In genomic region chr1:21162740-21163464, GRCh38 we compare ENCODE assay signal across 28 cellular contexts. TPM values are rescaled to one million over a fixed set of nuclear protein-coding genes. Genes with fewer than 3 reads are reported as not detected.
DNase-seq lines count a peak whose midpoint lies in the region; ATAC-seq and TF ChIP-seq lines count a peak whose summit lies in the region.
"Had no signal": no experiment of that assay in that cellular context is flagged by ENCODE, and none has a peak within 500 bp of the region (broad histone marks: within the 10 kb centered on the region; RNA-seq: fewer than 3 reads in every experiment).

No MANE protein-coding gene starts in this region.

- H3K27ac Mint-ChIP-seq in activated CD4-positive, alpha-beta T cell treated with anti-CD3 and anti-CD28 coated beads, Interleukin-2, amount 10 ng/mL, durations not matched to agents 24 days and 14 days: peak overlapping the region; percentile 41
- no peak overlapping the region for H3K27ac Mint-ChIP-seq in activated CD4-positive, alpha-beta T cell treated with anti-CD3 and anti-CD28 coated beads for 36 hours
- H3K27ac Mint-ChIP-seq in brain: peak overlapping the region in 3 of 5 experiments; percentile 25 to 72 (median 69)
- H3K27ac Mint-ChIP-seq in nephron: peak overlapping the region in 2 of 3 experiments; percentile 3 to 5
- H3K27ac Mint-ChIP-seq: activated naive CD4-positive, alpha-beta T cell treated with anti-CD3 and anti-CD28 coated beads, Interleukin-2, amount 10 ng/mL, durations not matched to agents 7 days and 5 days; activated T-helper 1 cell treated with anti-CD3 and anti-CD28 coated beads, Interleukin-12 subunit alpha, Interleukin-12 subunit beta, Interleukin-2, Interleukin-4 antibody, amounts not matched to agents 30 ng/mL and 10 ng/mL and 1 ng/mL, durations not matched to agents 14 hours and 24 hours and 36 hours; endodermal cell; WTC11 had no signal

- H3K36me3 Mint-ChIP-seq in activated CD4-positive, alpha-beta T cell treated with anti-CD3 and anti-CD28 coated beads, Interleukin-2, amount 10 ng/mL, durations not matched to agents 24 days and 14 days (ENCODE audit: low read depth): peaks cover 48% of the 10 kb centered on the region
- H3K36me3 Mint-ChIP-seq in activated CD4-positive, alpha-beta T cell treated with anti-CD3 and anti-CD28 coated beads for 36 hours (ENCODE audit: low read depth): peaks cover 48% of the 10 kb centered on the region
- H3K36me3 Mint-ChIP-seq in brain (peaks cover 91% of the 10 kb centered on the region), nephron (ENCODE audit: low read depth) (peaks cover 67% of the 10 kb centered on the region)

- no peak overlapping the region for H3K4me3 Mint-ChIP-seq in activated CD4-positive, alpha-beta T cell treated with anti-CD3 and anti-CD28 coated beads, Interleukin-2, amount 10 ng/mL, durations not matched to agents 24 days and 14 days
- no peak overlapping the region for H3K4me3 Mint-ChIP-seq in activated CD4-positive, alpha-beta T cell treated with anti-CD3 and anti-CD28 coated beads for 36 hours
- H3K4me3 Mint-ChIP-seq in brain (no peak overlapping the region), nephron (no peak overlapping the region)
- H3K4me3 Mint-ChIP-seq: activated naive CD4-positive, alpha-beta T cell treated with anti-CD3 and anti-CD28 coated beads, Interleukin-2, amount 10 ng/mL, durations not matched to agents 7 days and 5 days; activated T-helper 1 cell treated with anti-CD3 and anti-CD28 coated beads, Interleukin-12 subunit alpha, Interleukin-12 subunit beta, Interleukin-2, Interleukin-4 antibody, amounts not matched to agents 30 ng/mL and 10 ng/mL and 1 ng/mL, durations not matched to agents 14 hours and 24 hours and 36 hours; CD4-positive, alpha-beta memory T cell; endodermal cell; naive thymus-derived CD8-positive, alpha-beta T cell; WTC11 had no signal

- no peaks in the 10 kb centered on the region for H3K27me3 Mint-ChIP-seq in activated CD4-positive, alpha-beta T cell treated with anti-CD3 and anti-CD28 coated beads, Interleukin-2, amount 10 ng/mL, durations not matched to agents 24 days and 14 days
- H3K27me3 Mint-ChIP-seq in activated CD4-positive, alpha-beta T cell treated with anti-CD3 and anti-CD28 coated beads for 36 hours: no peaks in the 10 kb centered on the region
- no peaks in the 10 kb centered on the region for H3K27me3 Mint-ChIP-seq in brain
- no peaks in the 10 kb centered on the region for H3K27me3 Mint-ChIP-seq in nephron (ENCODE audit: low read depth)
- H3K27me3 Mint-ChIP-seq: activated naive CD4-positive, alpha-beta T cell treated with anti-CD3 and anti-CD28 coated beads, Interleukin-2, amount 10 ng/mL, durations not matched to agents 7 days and 5 days; CD4-positive, alpha-beta memory T cell; naive thymus-derived CD8-positive, alpha-beta T cell had no signal

- intact Hi-C loops in activated CD4-positive, alpha-beta T cell treated with anti-CD3 and anti-CD28 coated beads, Interleukin-2, amount 10 ng/mL, durations not matched to agents 24 days and 14 days (cut with micrococcal nuclease): no loop called here
- intact Hi-C loops in activated CD4-positive, alpha-beta T cell treated with anti-CD3 and anti-CD28 coated beads for 36 hours (cut with DNase I, micrococcal nuclease): no loop called here
- intact Hi-C loops in upper lobe of right lung (cut with DNase I): no loop called here

- H3K27ac ChIP-seq in upper lobe of right lung: no peak overlapping the region
- H3K27ac ChIP-seq: coronary artery, ovary, SJCRH30 had no signal

- TF ChIP-seq CTCF in brain (conservative IDR thresholded peaks at IDR 0.05) (no peak), nephron (IDR thresholded peaks at IDR 0.05; ENCODE audit: unreplicated experiment in 3 of 3) (no peak), upper lobe of right lung (IDR thresholded peaks at IDR 0.05) (no peak)

- DNase-seq in activated CD4-positive, alpha-beta T cell treated with anti-CD3 and anti-CD28 coated beads, Interleukin-2, amount 10 ng/mL, durations not matched to agents 24 days and 14 days: no peak
- DNase-seq in activated CD4-positive, alpha-beta T cell treated with anti-CD3 and anti-CD28 coated beads for 36 hours: no peak
- DNase-seq in upper lobe of right lung: no peak
- DNase-seq in NCI-H187 (lab: John Stamatoyannopoulos, UW): no peak
- no peak for DNase-seq in activated T-cell treated with anti-CD3 and anti-CD28 coated beads, Interleukin-2, amount 50 U/mL, for 48 hours
- DNase-seq: 8988T; activated naive CD4-positive, alpha-beta T cell treated with anti-CD3 and anti-CD28 coated beads, Interleukin-2, amount 10 ng/mL, durations not matched to agents 7 days and 5 days; AML-193; amygdala; CD4-positive, alpha-beta memory T cell; endodermal cell; GOT3; left cardiac atrium; midbrain; naive thymus-derived CD8-positive, alpha-beta T cell; NCI-H1048; NCI-H1694 treated with DMSO at 0.1 percent for 48 hours; NCI-H69; ovary; right cardiac atrium; SJCRH30; stimulated activated CD4-positive, alpha-beta T cell treated with anti-CD3 and anti-CD28 coated beads, Interleukin-2, amount 100 ng/mL, for 48 hours had no signal

- no peaks in the 10 kb centered on the region for H3K27me3 ChIP-seq in upper lobe of right lung
- H3K27me3 ChIP-seq: ovary, SJCRH30 had no signal

- H3K4me3 ChIP-seq in upper lobe of right lung: no peak overlapping the region
- H3K4me3 ChIP-seq: coronary artery, ovary, SJCRH30 had no signal

- no peaks in the 10 kb centered on the region for H3K36me3 ChIP-seq in upper lobe of right lung
- H3K36me3 ChIP-seq: ovary had no signal

- no peak for ATAC-seq in activated CD4-positive, alpha-beta T cell treated with anti-CD3 and anti-CD28 coated beads for 36 hours
- ATAC-seq in upper lobe of right lung (peak; percentile 35), HG02798 (IDR thresholded peaks at IDR 0.05; ENCODE audit: poor library complexity, unreplicated experiment) (no peak)
- ATAC-seq: left cardiac atrium; naive thymus-derived CD8-positive, alpha-beta T cell; right cardiac atrium; WTC11 had no signal

- peaks cover 4% of the 10 kb centered on the region for H3K9me3 Mint-ChIP-seq in activated CD4-positive, alpha-beta T cell treated with anti-CD3 and anti-CD28 coated beads, Interleukin-2, amount 10 ng/mL, durations not matched to agents 24 days and 14 days
- no peaks in the 10 kb centered on the region for H3K9me3 Mint-ChIP-seq in activated CD4-positive, alpha-beta T cell treated with anti-CD3 and anti-CD28 coated beads for 36 hours (ENCODE audit: low read depth)
- H3K9me3 Mint-ChIP-seq in brain (peaks cover 5 to 11% (median 8%) of the 10 kb centered on the region in 5 experiments), nephron (peaks cover 3% of the 10 kb centered on the region)
- H3K9me3 Mint-ChIP-seq: activated naive CD4-positive, alpha-beta T cell treated with anti-CD3 and anti-CD28 coated beads, Interleukin-2, amount 10 ng/mL, durations not matched to agents 7 days and 5 days; activated T-helper 1 cell treated with anti-CD3 and anti-CD28 coated beads, Interleukin-12 subunit alpha, Interleukin-12 subunit beta, Interleukin-2, Interleukin-4 antibody, amounts not matched to agents 30 ng/mL and 10 ng/mL and 1 ng/mL, durations not matched to agents 14 hours and 24 hours and 36 hours; CD4-positive, alpha-beta memory T cell; naive thymus-derived CD8-positive, alpha-beta T cell; WTC11 had no signal

- H3K4me1 Mint-ChIP-seq in activated CD4-positive, alpha-beta T cell treated with anti-CD3 and anti-CD28 coated beads, Interleukin-2, amount 10 ng/mL, durations not matched to agents 24 days and 14 days: peaks cover 19% of the 10 kb centered on the region
- H3K4me1 Mint-ChIP-seq in activated CD4-positive, alpha-beta T cell treated with anti-CD3 and anti-CD28 coated beads for 36 hours: peaks cover 15% of the 10 kb centered on the region
- H3K4me1 Mint-ChIP-seq in brain: peaks cover 38% of the 10 kb centered on the region
- peaks cover 5% of the 10 kb centered on the region for H3K4me1 Mint-ChIP-seq in nephron
- H3K4me1 Mint-ChIP-seq: endodermal cell had no signal

- CTCF ChIA-PET in activated CD4-positive, alpha-beta T cell treated with anti-CD3 and anti-CD28 coated beads for 36 hours (lab: Charles Lee): interaction anchor here (0.9 to 2.0 kb wide), 4 partner anchors 9 to 278 kb away, joined by 3 to 4 read pairs (median 3); no protein-coding TSS in a partner anchor

- H3K9me3 ChIP-seq in upper lobe of right lung: no peaks in the 10 kb centered on the region
- H3K9me3 ChIP-seq: ovary, SJCRH30 had no signal

- H3K4me1 ChIP-seq in upper lobe of right lung: peaks cover 13% of the 10 kb centered on the region

- POLR2A ChIA-PET in activated CD4-positive, alpha-beta T cell treated with anti-CD3 and anti-CD28 coated beads for 36 hours (lab: Charles Lee): interaction anchor here (0.6 to 0.8 kb wide), 4 partner anchors 10 to 376 kb away, joined by 3 to 4 read pairs (median 3); partner anchors contain the start of gene HP1BP3

RNA-seq across cellular contexts. Expression of gene EIF4G3, which starts 13.8 kb away (rescaled TPM):
- total RNA-seq in activated CD4-positive, alpha-beta T cell treated with anti-CD3 and anti-CD28 coated beads, Interleukin-2, amount 10 ng/mL, durations not matched to agents 24 days and 14 days: 64.0 and 66.8 TPM in 2 replicates
- total RNA-seq in activated CD4-positive, alpha-beta T cell treated with anti-CD3 and anti-CD28 coated beads for 36 hours: 10 to 100 TPM; 47.0 to 55.0 TPM
- polyA plus RNA-seq in brain (ENCODE audit: insufficient read depth, low read depth, low replicate concordance): 44.0 TPM
- total RNA-seq in upper lobe of right lung: 44.5 TPM
